In the genomic region with DNA sequence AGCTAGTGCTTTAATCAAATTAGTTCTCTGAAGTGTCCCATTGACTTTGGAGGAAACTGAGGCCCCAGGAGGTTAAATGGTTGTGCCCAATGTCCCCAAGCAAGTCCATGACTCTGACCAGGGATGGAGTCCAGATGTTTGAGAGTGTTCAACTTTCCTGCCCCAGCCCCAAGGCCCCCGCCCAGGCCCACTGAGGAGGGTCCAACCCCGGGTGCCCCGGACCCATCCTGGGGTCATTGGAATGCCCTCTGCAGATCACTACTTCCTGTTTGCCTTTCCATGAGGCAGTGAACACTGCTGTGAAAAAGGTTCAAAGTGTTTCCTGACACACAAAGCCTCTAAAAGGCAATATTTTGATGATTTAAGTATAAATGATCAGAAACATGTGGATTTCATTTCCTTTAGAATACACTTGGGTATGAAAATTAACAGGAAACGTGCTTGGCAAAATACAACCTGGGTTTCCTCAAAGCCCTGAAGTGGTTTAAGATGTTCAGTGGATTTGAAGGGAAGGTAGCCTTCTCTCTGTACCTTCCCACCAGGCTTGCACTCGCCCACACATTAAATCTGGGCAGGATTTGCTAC, we compare ENCODE assay signal across 29 cellular contexts.
"Had no signal": no experiment of that assay in that cellular context is flagged by ENCODE, and none has a peak within 500 bp of the region (broad histone marks: within the 10 kb centered on the region; RNA-seq: fewer than 3 reads in every experiment).

No MANE protein-coding gene starts in this region.

- H3K27me3 ChIP-seq: left lung, pancreas, sigmoid colon, spleen, suprapubic skin, tibial nerve, upper lobe of left lung, vagina had no signal

- H3K4me1 ChIP-seq: left lung, lower lobe of right lung, pancreas, prostate gland, sigmoid colon, spleen, suprapubic skin, upper lobe of left lung, vagina had no signal

- DNase-seq: hypothalamus; immature natural killer cell; kidney; left colon; left lung; lower lobe of right lung; mammary epithelial cell; mesenchymal stem cell; naive thymus-derived CD4-positive, alpha-beta T cell; nucleus accumbens; pancreas; posterior cingulate gyrus; retina; right cardiac atrium; sigmoid colon; small intestine; spleen; stimulated activated CD4-positive, alpha-beta T cell treated with anti-CD3 and anti-CD28 coated beads, Interleukin-4, amount 100 ng/mL, for 24 hours; stimulated activated naive CD4-positive, alpha-beta T cell had no signal

- H3K36me3 ChIP-seq: left lung, lower lobe of right lung, pancreas, prostate gland, sigmoid colon, spleen, suprapubic skin, tibial nerve, upper lobe of left lung, vagina had no signal

- H3K27me3 Mint-ChIP-seq: stimulated activated naive CD8-positive, alpha-beta T cell treated with anti-CD3 and anti-CD28 coated beads, Interleukin-15, Interleukin-2, amounts not matched to agents 100 ng/mL and 50 ng/mL, for 24 hours had no signal

- H3K4me3 ChIP-seq: left lung, lower lobe of right lung, pancreas, prostate gland, sigmoid colon, spleen, suprapubic skin, tibial nerve, upper lobe of left lung, vagina had no signal

- H3K27ac Mint-ChIP-seq: naive thymus-derived CD4-positive, alpha-beta T cell; stimulated activated effector memory CD8-positive, alpha-beta T cell treated with anti-CD3 and anti-CD28 coated beads, Interleukin-12 subunit alpha, Interleukin-12 subunit beta, amount 100 ng/mL, for 72 hours; stimulated activated naive CD8-positive, alpha-beta T cell treated with anti-CD3 and anti-CD28 coated beads, Interleukin-15, Interleukin-2, amounts not matched to agents 100 ng/mL and 50 ng/mL, for 24 hours had no signal

- ATAC-seq: left colon; left lung; lower lobe of right lung; naive thymus-derived CD4-positive, alpha-beta T cell; natural killer cell treated with Interleukin-12 subunit alpha and Interleukin-12 subunit beta and Interleukin-15 and Interleukin-18, amount 100 ng/mL, for 72 hours; pancreas; right cardiac atrium; stimulated activated effector memory CD8-positive, alpha-beta T cell treated with anti-CD3 and anti-CD28 coated beads, Interleukin-12 subunit alpha, Interleukin-12 subunit beta, amount 100 ng/mL, for 72 hours had no signal

- H3K9me3 ChIP-seq: left lung, lower lobe of right lung, pancreas, prostate gland, sigmoid colon, suprapubic skin, upper lobe of left lung, vagina had no signal

- H3K9me3 Mint-ChIP-seq: natural killer cell treated with Interleukin-12 subunit alpha and Interleukin-12 subunit beta and Interleukin-15 and Interleukin-18, amount 100 ng/mL, for 72 hours; stimulated activated effector memory CD8-positive, alpha-beta T cell treated with anti-CD3 and anti-CD28 coated beads, Interleukin-12 subunit alpha, Interleukin-12 subunit beta, amount 100 ng/mL, for 72 hours; stimulated activated naive CD8-positive, alpha-beta T cell treated with anti-CD3 and anti-CD28 coated beads, Interleukin-15, Interleukin-2, amounts not matched to agents 100 ng/mL and 50 ng/mL, for 24 hours had no signal

- H3K27ac ChIP-seq: left lung, lower lobe of right lung, pancreas, prostate gland, sigmoid colon, spleen, suprapubic skin, tibial nerve, upper lobe of left lung, vagina had no signal

- FAIRE-seq: islet of Langerhans, kidney, pancreas, small intestine had no signal

- H3K4me3 Mint-ChIP-seq: immature natural killer cell; naive thymus-derived CD4-positive, alpha-beta T cell; natural killer cell treated with Interleukin-12 subunit alpha and Interleukin-12 subunit beta and Interleukin-15 and Interleukin-18, amount 100 ng/mL, for 72 hours; neural crest cell; stimulated activated effector memory CD8-positive, alpha-beta T cell treated with anti-CD3 and anti-CD28 coated beads, Interleukin-12 subunit alpha, Interleukin-12 subunit beta, amount 100 ng/mL, for 72 hours; stimulated activated naive CD8-positive, alpha-beta T cell treated with anti-CD3 and anti-CD28 coated beads, Interleukin-15, Interleukin-2, amounts not matched to agents 100 ng/mL and 50 ng/mL, for 24 hours had no signal

- H3K36me3 Mint-ChIP-seq: immature natural killer cell; naive thymus-derived CD4-positive, alpha-beta T cell; natural killer cell treated with Interleukin-12 subunit alpha and Interleukin-12 subunit beta and Interleukin-15 and Interleukin-18, amount 100 ng/mL, for 72 hours; stimulated activated effector memory CD8-positive, alpha-beta T cell treated with anti-CD3 and anti-CD28 coated beads, Interleukin-12 subunit alpha, Interleukin-12 subunit beta, amount 100 ng/mL, for 72 hours had no signal

- H3K4me1 Mint-ChIP-seq: neural crest cell; stimulated activated effector memory CD8-positive, alpha-beta T cell treated with anti-CD3 and anti-CD28 coated beads, Interleukin-12 subunit alpha, Interleukin-12 subunit beta, amount 100 ng/mL, for 72 hours had no signal
